In the genomic region with DNA sequence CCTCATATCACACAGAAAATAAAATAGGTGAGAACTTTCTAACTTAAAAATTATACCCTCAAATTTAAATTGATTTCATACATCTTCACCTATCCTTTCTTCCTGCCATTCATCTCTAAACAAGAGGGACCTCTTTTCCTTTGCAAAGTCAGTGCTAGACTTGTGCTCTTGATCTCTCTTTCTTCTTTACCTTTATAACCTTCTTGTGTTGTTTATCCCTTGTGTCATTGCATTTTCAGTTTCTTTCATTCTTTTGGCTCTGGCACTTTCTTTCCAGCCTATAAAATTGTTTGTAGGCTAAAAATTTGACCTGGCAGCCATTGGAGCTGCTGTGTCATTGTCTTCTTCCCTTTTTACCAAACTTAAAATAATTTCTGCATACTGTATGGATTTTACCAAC, we compare ENCODE assay signal across 29 cellular contexts.
DNase-seq lines count a peak whose midpoint lies in the region; ATAC-seq, FAIRE-seq and TF ChIP-seq lines count a peak whose summit lies in the region.
"Had no signal": no experiment of that assay in that cellular context is flagged by ENCODE, and none has a peak within 500 bp of the region (broad histone marks: within the 10 kb centered on the region; RNA-seq: fewer than 3 reads in every experiment).

No MANE protein-coding gene starts in this region.

- intact Hi-C loops in K562 (cut with micrococcal nuclease) = no loop called here

- no peaks in the 10 kb centered on the region for H3K9me3 ChIP-seq in K562 (replicated peaks; ENCODE audit: control insufficient read depth, insufficient read depth, low read depth, low read length)
- H3K9me3 ChIP-seq: A549, BE2C, BLaER1 had no signal

- no peak for TF ChIP-seq CTCF in K562 (IDR thresholded peaks at IDR 0.05 in 2 of 3, conservative IDR thresholded peaks at IDR 0.05 in 1 of 3; ENCODE audit: insufficient read depth in 2 of 3, low read depth in 1 of 3, low read length in 3 of 3)

- H3K9me1 ChIP-seq in K562 (ENCODE audit: control insufficient read depth, insufficient read depth, low read length) = no peaks in the 10 kb centered on the region

- H3K27ac ChIP-seq in K562 (ENCODE audit: extremely low read depth, low read depth, low read length) = no peak overlapping the region
- H3K27ac ChIP-seq: 22Rv1; A549; BLaER1; BLaER1 treated with 17β-estradiol and CSF1 and Interleukin-3, amounts not matched to agents 10 nM and 100 nM; C4-2B had no signal

- H3K79me2 ChIP-seq in K562 (ENCODE audit: control insufficient read depth, insufficient read depth, low read length) = no peaks in the 10 kb centered on the region

- no TSS peak for BruUV-seq in K562 (replicated peaks; lab: Mats Ljungman, UMichigan)

- H3K36me3 ChIP-seq in K562 (ENCODE audit: control insufficient read depth, insufficient read depth, low read length) = no peaks in the 10 kb centered on the region
- H3K36me3 ChIP-seq: BE2C; BLaER1; BLaER1 treated with 17β-estradiol and CSF1 and Interleukin-3, amounts not matched to agents 10 nM and 100 nM had no signal

- DNase-seq in K562 (ENCODE audit: extremely low read depth in 1 of 4, low spot score in 3 of 4) (no peak), GM19240 (ENCODE audit: insufficient read length, low spot score) (no peak)
- DNase-seq: 8988T; ACHN; AML-193; BE2C; C1 segment of cervical spinal cord; Caco-2; Calu3; CD4-positive, alpha-beta memory T cell; CD4-positive, alpha-beta T cell; CD4-positive, CD25-positive, alpha-beta regulatory T cell; CD8-positive, alpha-beta memory T cell; CD8-positive, alpha-beta T cell; COR-L47; DMS 273 treated with DMSO at 0.1 percent for 48 hours; DMS153; DMS53; DMS79; DMS79 treated with DMSO at 0.1 percent for 48 hours; DND-41; EL had no signal

- no peak overlapping the region for H3K9ac ChIP-seq in K562 (ENCODE audit: insufficient read depth in 1 of 2, low read depth in 2 of 2, low read length in 2 of 2)
- H3K9ac ChIP-seq: BLaER1; BLaER1 treated with 17β-estradiol and CSF1 and Interleukin-3, amounts not matched to agents 10 nM and 100 nM had no signal

- no peak overlapping the region for H3K4me3 ChIP-seq in K562
- H3K4me3 ChIP-seq: A549; BLaER1; BLaER1 treated with 17β-estradiol and CSF1 and Interleukin-3, amounts not matched to agents 10 nM and 100 nM had no signal

- FAIRE-seq in K562 (lab: Jason Lieb, UNC) = no peak
- FAIRE-seq: A204.1, A549, D721Med had no signal

- POLR2A ChIA-PET in K562 (lab: Yijun Ruan, JAX) = interaction anchor here (0.6 kb wide), 1 partner anchor 234 kb away, joined by 5 read pairs; no protein-coding TSS in a partner anchor

- CTCF ChIA-PET in K562 (lab: Yijun Ruan, JAX; ENCODE audit: low intra/inter-chr PET ratio) = no interaction called here

- H3K4me2 ChIP-seq in K562 (ENCODE audit: insufficient read depth, low read length) = no peak overlapping the region
- H3K4me2 ChIP-seq: A549, BLaER1 had no signal

- TF ChIP-seq POLR2A in K562 (conservative IDR thresholded peaks at IDR 0.05) = no peak

- H4K20me1 ChIP-seq in K562 (replicated peaks; ENCODE audit: control insufficient read depth, insufficient read depth, low read length) = no peaks in the 10 kb centered on the region
- H4K20me1 ChIP-seq: BLaER1; BLaER1 treated with 17β-estradiol and CSF1 and Interleukin-3, amounts not matched to agents 10 nM and 100 nM had no signal

- no peak for ATAC-seq in K562
- ATAC-seq: A549; CD8-positive, alpha-beta T cell had no signal

- TF ChIP-seq RAD21 in K562 (CRISPR knock-in tag; conservative IDR thresholded peaks at IDR 0.05 in 1 of 2, IDR thresholded peaks at IDR 0.05 in 1 of 2) = no peak

- H2AFZ ChIP-seq in K562 (ENCODE audit: low read depth, low read length) = no peak overlapping the region

- no peaks in the 10 kb centered on the region for H3K4me1 ChIP-seq in K562 (replicated peaks in 1 of 2; ENCODE audit: control insufficient read depth in 2 of 2, insufficient read depth in 2 of 2, low read length in 2 of 2)
- H3K4me1 ChIP-seq: A549, BE2C, BLaER1, Caco-2 had no signal

- in situ Hi-C loops in K562 (cut with MboI) = no loop called here

- H3K27me3 ChIP-seq in K562 (ENCODE audit: control insufficient read depth in 2 of 2, insufficient read depth in 2 of 2, low read length in 2 of 2) = no peaks in the 10 kb centered on the region
- H3K27me3 ChIP-seq: BE2C; BLaER1; BLaER1 treated with 17β-estradiol and CSF1 and Interleukin-3, amounts not matched to agents 10 nM and 100 nM had no signal

- no peak for TF ChIP-seq EP300 in K562 (IDR thresholded peaks at IDR 0.05; ENCODE audit: low read length)

TF ChIP-seq in K562, 482 proteins besides CTCF, POLR2A, EP300 and RAD21:
- TF ChIP-seq SRSF9 (IDR thresholded peaks at IDR 0.05; ENCODE audit: borderline replicate concordance, low read depth, low read length) = no peak
- TF ChIP-seq ZNF217 (CRISPR knock-in tag; IDR thresholded peaks at IDR 0.05) = 0 out of 2 replicates have a peak, but pooled peaks have one; percentile 40
- TF ChIP-seq MCM3 (IDR thresholded peaks at IDR 0.05) = peak; percentile 56; the same call in 1 of the 2 replicates
- 0 out of 2 replicates have a peak, but pooled peaks have one; percentile 58 for TF ChIP-seq CAMTA2 (CRISPR knock-in tag; conservative IDR thresholded peaks at IDR 0.05)
TF ChIP-seq in K562: peak in this region for 3.
